Comparison of ENCODE assay signal across 11 cellular contexts in the genomic region with DNA sequence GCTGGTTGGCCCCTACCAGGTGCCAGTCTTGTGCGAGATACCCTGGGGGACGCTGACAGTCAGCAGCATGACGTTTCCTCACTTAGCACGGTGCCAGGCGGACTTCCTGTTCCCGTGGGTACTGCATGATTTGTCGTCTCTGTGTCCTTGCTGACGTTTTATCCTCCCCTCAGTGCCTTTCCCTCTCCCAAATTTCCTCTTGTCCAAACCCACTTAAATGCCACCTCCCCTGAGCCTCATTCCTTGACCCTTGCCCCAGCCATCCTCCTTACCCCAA.
DNase-seq lines count a peak whose midpoint lies in the region; ATAC-seq and TF ChIP-seq lines count a peak whose summit lies in the region.
"Had no signal": no experiment of that assay in that cellular context is flagged by ENCODE, and none has a peak within 500 bp of the region (broad histone marks: within the 10 kb centered on the region; RNA-seq: fewer than 3 reads in every experiment).

No MANE protein-coding gene starts in this region.

- no peaks in the 10 kb centered on the region for H3K4me1 Mint-ChIP-seq in activated T-cell treated with anti-CD3 and anti-CD28 coated beads, Interleukin-2, amount 50 U/mL, for 72 hours (ENCODE audit: low read depth)
- no peaks in the 10 kb centered on the region for H3K4me1 Mint-ChIP-seq in activated T-helper 17 cell treated with anti-CD3 and anti-CD28 coated beads, Interleukin-2, amount 50 U/mL, for 72 hours

- no peak for TF ChIP-seq CTCF in GM10266 (IDR thresholded peaks at IDR 0.05; ENCODE audit: control insufficient read depth, insufficient read depth, low read depth, missing control alignments)

- H3K36me3 Mint-ChIP-seq in activated T-cell treated with anti-CD3 and anti-CD28 coated beads, Interleukin-2, amount 50 U/mL, for 72 hours (ENCODE audit: insufficient read depth in 2 of 2): peaks cover 6 to 13% of the 10 kb centered on the region in 2 donors
- peaks cover 73% of the 10 kb centered on the region for H3K36me3 Mint-ChIP-seq in activated T-helper 17 cell treated with anti-CD3 and anti-CD28 coated beads, Interleukin-2, amount 50 U/mL, for 72 hours (ENCODE audit: low read depth)

- DNase-seq in activated T-cell treated with anti-CD3 and anti-CD28 coated beads, Interleukin-2, amount 50 U/mL, for 72 hours: no peak
- no peak for DNase-seq in activated T-cell treated with anti-CD3 and anti-CD28 coated beads, Interleukin-2, amount 50 U/mL, for 48 hours
- peak; percentile 8 to 13 for DNase-seq in stimulated activated CD8-positive, alpha-beta memory T cell treated with anti-CD3 and anti-CD28 coated beads, Interleukin-7, amount 100 ng/mL, for 4 hours (ENCODE audit: low read depth in 2 of 2)
- DNase-seq in NCI-H2196 (lab: John Stamatoyannopoulos, UW; ENCODE audit: unreplicated experiment) (no peak), erythroblast (lab: John Stamatoyannopoulos, UW) (no peak), GM10266 (ENCODE audit: extremely low spot score) (no peak)
- DNase-seq: DND-41, midbrain had no signal

- peak overlapping the region in 1 of 2 donors; percentile 5 for H3K4me3 Mint-ChIP-seq in activated T-cell treated with anti-CD3 and anti-CD28 coated beads, Interleukin-2, amount 50 U/mL, for 72 hours
- no peak overlapping the region for H3K4me3 Mint-ChIP-seq in activated T-helper 17 cell treated with anti-CD3 and anti-CD28 coated beads, Interleukin-2, amount 50 U/mL, for 72 hours

- no peak for TF ChIP-seq POLR2A in erythroblast (IDR thresholded peaks at IDR 0.05; ENCODE audit: low read length)

- H3K9me3 Mint-ChIP-seq in activated T-cell treated with anti-CD3 and anti-CD28 coated beads, Interleukin-2, amount 50 U/mL, for 72 hours: peaks cover 0 to 4% of the 10 kb centered on the region in 2 donors
- no peaks in the 10 kb centered on the region for H3K9me3 Mint-ChIP-seq in activated T-helper 17 cell treated with anti-CD3 and anti-CD28 coated beads, Interleukin-2, amount 50 U/mL, for 72 hours

- no peak for ATAC-seq in activated T-cell treated with anti-CD3 and anti-CD28 coated beads, Interleukin-2, amount 50 U/mL, for 72 hours (replicated peaks in 1 of 2)
- peak; percentile 23 for ATAC-seq in HG02759 (IDR thresholded peaks at IDR 0.05; ENCODE audit: unreplicated experiment)
- ATAC-seq in activated T-helper 17 cell treated with anti-CD3 and anti-CD28 coated beads, Interleukin-2, amount 50 U/mL, for 72 hours (replicated peaks): no peak
- ATAC-seq: body of pancreas had no signal

- no peaks in the 10 kb centered on the region for H3K27me3 Mint-ChIP-seq in activated T-cell treated with anti-CD3 and anti-CD28 coated beads, Interleukin-2, amount 50 U/mL, for 72 hours (ENCODE audit: low read depth)
- no peaks in the 10 kb centered on the region for H3K27me3 Mint-ChIP-seq in activated T-helper 17 cell treated with anti-CD3 and anti-CD28 coated beads, Interleukin-2, amount 50 U/mL, for 72 hours

- peak overlapping the region; percentile 9 for H3K27ac Mint-ChIP-seq in activated T-cell treated with anti-CD3 and anti-CD28 coated beads, Interleukin-2, amount 50 U/mL, for 72 hours
- peak overlapping the region; percentile 82 for H3K27ac Mint-ChIP-seq in activated T-helper 17 cell treated with anti-CD3 and anti-CD28 coated beads, Interleukin-2, amount 50 U/mL, for 72 hours

Comparison
In these comparisons a context has a peak if more than half of its experiments do, and no peak if none do; other contexts are left out.
1. DNase-seq: peak in stimulated activated CD8-positive, alpha-beta memory T cell treated with anti-CD3 and anti-CD28 coated beads, Interleukin-7, amount 100 ng/mL, for 4 hours (2 of 2); none in activated T-cell treated with anti-CD3 and anti-CD28 coated beads, Interleukin-2, amount 50 U/mL, for 72 hours (0 of 2), activated T-cell treated with anti-CD3 and anti-CD28 coated beads, Interleukin-2, amount 50 U/mL, for 48 hours (0 of 2), NCI-H2196 (single experiment), erythroblast (0 of 2) and GM10266 (single experiment).